In the genomic region with DNA sequence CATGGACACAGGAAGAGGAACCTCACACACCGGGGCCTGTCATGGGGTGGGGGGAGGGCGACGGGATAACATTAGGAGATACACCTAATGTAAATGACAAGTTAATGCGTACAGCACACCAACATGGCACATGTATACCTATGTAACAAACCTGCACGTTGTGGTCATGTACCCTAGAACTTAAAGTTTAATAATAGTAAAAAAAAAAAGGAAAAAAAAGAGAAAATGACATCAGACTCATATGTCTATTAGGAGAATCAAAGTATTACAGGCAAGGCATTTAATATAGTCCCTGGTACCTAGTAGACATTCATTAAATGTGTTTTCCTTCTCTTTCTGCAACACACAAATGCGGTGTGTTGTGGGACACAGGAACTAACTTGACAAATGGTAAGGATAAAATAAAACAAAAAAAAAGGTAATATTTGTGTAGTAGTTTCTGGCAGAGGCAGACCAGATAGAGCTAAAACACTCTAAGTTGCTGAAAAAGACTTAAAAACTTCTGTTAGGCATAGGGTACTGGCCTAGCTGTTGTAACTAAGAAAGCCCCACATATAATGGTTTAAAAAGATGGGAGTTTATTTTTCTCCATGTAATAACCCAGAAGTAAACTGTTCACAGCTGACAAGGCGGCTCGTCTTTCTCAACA, we compare ENCODE assay signal across 15 cellular contexts.
DNase-seq lines count a peak whose midpoint lies in the region; ATAC-seq and TF ChIP-seq lines count a peak whose summit lies in the region.
"Had no signal": no experiment of that assay in that cellular context is flagged by ENCODE, and none has a peak within 500 bp of the region (broad histone marks: within the 10 kb centered on the region; RNA-seq: fewer than 3 reads in every experiment).

No MANE protein-coding gene starts in this region.

- H3K27me3 ChIP-seq in Panc1 (ENCODE audit: control insufficient read depth, insufficient read depth, low read length) (no peaks in the 10 kb centered on the region), mammary epithelial cell (ENCODE audit: insufficient read depth, low read length) (no peaks in the 10 kb centered on the region), muscle layer of duodenum (ENCODE audit: low read depth, low read length) (no peaks in the 10 kb centered on the region), thyroid gland (no peaks in the 10 kb centered on the region), dorsolateral prefrontal cortex (no peaks in the 10 kb centered on the region)

- dilution Hi-C loops in mammary epithelial cell (cut with HindIII; ENCODE audit: low sequenced_read_pairs), result no loop called here

- H3K4me1 ChIP-seq in Panc1 (ENCODE audit: control insufficient read depth, insufficient read depth, low read length) (peaks cover 16% of the 10 kb centered on the region), mammary epithelial cell (ENCODE audit: insufficient read depth, low read length) (peaks cover 24% of the 10 kb centered on the region), muscle layer of duodenum (ENCODE audit: control insufficient read depth in 1 of 2, insufficient read depth in 2 of 2, low read length in 2 of 2) (peaks cover 0 to 11% of the 10 kb centered on the region in 2 donors), thyroid gland (peaks cover 10 to 26% of the 10 kb centered on the region in 2 donors)

- 69% methylated on average over 8 of the region's 8 CpGs for WGBS in mammary epithelial cell (ENCODE audit: low coverage, missing lambda C conversion rate)
- WGBS in thyroid gland, 2 donors, result 69 to 76% methylated on average over 8 of the region's 8 CpGs

- no peaks in the 10 kb centered on the region for H4K20me1 ChIP-seq in mammary epithelial cell (ENCODE audit: insufficient read depth, low read length)

- ATAC-seq in Panc1, result peak; percentile 14
- ATAC-seq: activated T-helper 17 cell treated with anti-CD3 and anti-CD28 coated beads, Interleukin-2, amount 50 U/mL, for 72 hours; effector memory CD8-positive, alpha-beta T cell; stimulated activated naive B cell treated with anti-CD40 and anti-IgM and Interleukin-4, amounts not matched to agents 10 μg/mL and 1 μg/mL and 100 μg/mL, for 72 hours; T-cell had no signal

- H3K79me2 ChIP-seq in mammary epithelial cell (ENCODE audit: insufficient read depth, low read length), result no peaks in the 10 kb centered on the region

- peak overlapping the region in 1 of 2 experiments; percentile 43; a peak in 1 of 4 replicates for H3K4me3 ChIP-seq in Panc1 (ENCODE audit: low read depth in 2 of 2, low read length in 2 of 2)
- no peak overlapping the region for H3K4me3 ChIP-seq in mammary epithelial cell (replicated peaks in 1 of 3; ENCODE audit: insufficient read depth in 1 of 3, low read depth in 2 of 3, low read length in 3 of 3)
- H3K4me3 ChIP-seq in muscle layer of duodenum (ENCODE audit: low read depth in 1 of 2, low read length in 2 of 2), result no peak overlapping the region
- H3K4me3 ChIP-seq in thyroid gland (replicated peaks in 1 of 3), result no peak overlapping the region
- no peak overlapping the region for H3K4me3 ChIP-seq in dorsolateral prefrontal cortex

- H3K36me3 ChIP-seq in Panc1 (ENCODE audit: control insufficient read depth, insufficient read depth, low read length) (no peaks in the 10 kb centered on the region), mammary epithelial cell (ENCODE audit: insufficient read depth, low read length) (no peaks in the 10 kb centered on the region), muscle layer of duodenum (ENCODE audit: control insufficient read depth in 1 of 2, insufficient read depth in 2 of 2, low read length in 2 of 2) (no peaks in the 10 kb centered on the region), thyroid gland (no peaks in the 10 kb centered on the region)

- peaks cover 6% of the 10 kb centered on the region; the same call in 1 of the 2 replicates for H3K9me3 ChIP-seq in Panc1 (ENCODE audit: control insufficient read depth, insufficient read depth, low read depth, low read length)
- H3K9me3 ChIP-seq in mammary epithelial cell (replicated peaks; ENCODE audit: insufficient read depth, low read length), result no peaks in the 10 kb centered on the region
- no peaks in the 10 kb centered on the region for H3K9me3 ChIP-seq in muscle layer of duodenum (ENCODE audit: control insufficient read depth in 1 of 2, low read length in 2 of 2)
- H3K9me3 ChIP-seq in thyroid gland, result no peaks in the 10 kb centered on the region

- no peak for TF ChIP-seq CTCF in Panc1 (IDR thresholded peaks at IDR 0.05)
- TF ChIP-seq CTCF in mammary epithelial cell (conservative IDR thresholded peaks at IDR 0.05 in 1 of 2, IDR thresholded peaks at IDR 0.05 in 1 of 2; ENCODE audit: extremely low read depth in 1 of 2, insufficient read depth in 1 of 2, low read depth in 1 of 2, low read length in 2 of 2), result no peak
- TF ChIP-seq CTCF in thyroid gland (IDR thresholded peaks at IDR 0.05), result no peak
- TF ChIP-seq CTCF in dorsolateral prefrontal cortex (IDR thresholded peaks at IDR 0.05 in 54 of 56, conservative IDR thresholded peaks at IDR 0.05 in 2 of 56; ENCODE audit: low read depth in 1 of 56, partially characterized antibody in 56 of 56), result no peak

- H3K27ac ChIP-seq in Panc1 (ENCODE audit: low read length), result peak overlapping the region; percentile 62
- H3K27ac ChIP-seq in mammary epithelial cell (ENCODE audit: insufficient read depth, low read depth, low read length), result peak overlapping the region; percentile 17
- peak overlapping the region; percentile 59 for H3K27ac ChIP-seq in muscle layer of duodenum (ENCODE audit: low read length)
- peak overlapping the region; percentile 57 to 73 (median 67) for H3K27ac ChIP-seq in thyroid gland
- peak overlapping the region in 10 of 59 donors; percentile 13 to 74 (median 32) for H3K27ac ChIP-seq in dorsolateral prefrontal cortex

- no peak overlapping the region for H3K9ac ChIP-seq in mammary epithelial cell (ENCODE audit: insufficient read depth, low read length)

- in situ Hi-C loops in Panc1 (cut with HindIII; ENCODE audit: low pct_unique_long_range_greater_than_20kb, low sequenced_read_pairs) (no loop called here), mammary epithelial cell (cut with MboI; ENCODE audit: low sequenced_read_pairs in 2 of 2) (no loop called here)

- peak overlapping the region; percentile 31 for H3K4me2 ChIP-seq in mammary epithelial cell (ENCODE audit: insufficient read depth, low read depth, low read length)

- CTCF ChIA-PET in Panc1 (lab: Charles Lee) (interaction anchor here (1.1 to 1.3 kb wide), 2 partner anchors 19 to 39 kb away, joined by 3 to 5 read pairs; no protein-coding TSS in a partner anchor), mammary epithelial cell (lab: Charles Lee; ENCODE audit: low non-redundant PET) (interaction anchor here (0.7 to 1.0 kb wide), 2 partner anchors 39 to 209 kb away, joined by 3 to 7 read pairs; no protein-coding TSS in a partner anchor)

- DNase-seq in Panc1 (ENCODE audit: low read depth, low spot score) (no peak), mammary epithelial cell (no peak), thyroid gland (no peak), NCI-H187 (lab: John Stamatoyannopoulos, UW) (no peak), dorsolateral prefrontal cortex (no peak)
- no peak for DNase-seq in activated T-cell treated with anti-CD3 and anti-CD28 coated beads, Interleukin-2, amount 50 U/mL, for 48 hours
- DNase-seq: activated CD4-positive, alpha-beta T cell treated with anti-CD3 and anti-CD28 coated beads for 4 hours; effector memory CD8-positive, alpha-beta T cell; GDM1; NCI-H2171; stimulated activated CD4-positive, alpha-beta T cell treated with anti-CD3 and anti-CD28 coated beads, Interleukin-4, amount 100 ng/mL, for 4 hours; stimulated activated naive B cell treated with anti-CD40 and anti-IgM and Interleukin-4, amounts not matched to agents 10 μg/mL and 1 μg/mL and 100 μg/mL, for 72 hours; T-cell had no signal

- intact Hi-C loops in Panc1 (cut with micrococcal nuclease; ENCODE audit: unreplicated experiment), result no loop called here
- intact Hi-C loops in mammary epithelial cell (cut with micrococcal nuclease), result no loop called here
- intact Hi-C loops in thyroid gland (cut with DNase I), result no loop called here
- intact Hi-C loops in dorsolateral prefrontal cortex (cut with DNase I), result no loop called here

- no peak for TF ChIP-seq POLR2A in thyroid gland (IDR thresholded peaks at IDR 0.05)

- H2AFZ ChIP-seq in mammary epithelial cell (ENCODE audit: low read depth, low read length), result no peak overlapping the region

- POLR2A ChIA-PET in Panc1 (lab: Charles Lee), result interaction anchor here (0.6 to 1.1 kb wide), 2 partner anchors 36 to 165 kb away, joined by 3 to 4 read pairs; no protein-coding TSS in a partner anchor

- BruUV-seq in Panc1 (replicated peaks; lab: Mats Ljungman, UMichigan) (no TSS peak), mammary epithelial cell (replicated peaks; lab: Mats Ljungman, UMichigan) (no TSS peak)
